In genomic region chr2:172093416-172094318, GRCh38 we compare ENCODE assay signal across 7 cellular contexts. TPM values are rescaled to one million over a fixed set of nuclear protein-coding genes. Genes with fewer than 3 reads are reported as not detected.
DNase-seq lines count a peak whose midpoint lies in the region; ATAC-seq and TF ChIP-seq lines count a peak whose summit lies in the region.

No MANE protein-coding gene starts in this region.

- peak overlapping the region; percentile 2 for H3K4me3 Mint-ChIP-seq in CD8-positive, alpha-beta T cell
- peak overlapping the region; percentile 59 for H3K4me3 Mint-ChIP-seq in GM23338
- peak overlapping the region; percentile 6 for H3K4me3 Mint-ChIP-seq in activated CD4-positive, alpha-beta memory T cell treated with anti-CD3 and anti-CD28 coated beads, Interleukin-2, amount 10 ng/mL, durations not matched to agents 7 days and 5 days
- peak overlapping the region in 9 of 10 donors; percentile 28 to 83 (median 64) for H3K4me3 Mint-ChIP-seq in naive thymus-derived CD4-positive, alpha-beta T cell

- TF ChIP-seq POLR2A in suprapubic skin (IDR thresholded peaks at IDR 0.05) = no peak

- no peak for ATAC-seq in CD8-positive, alpha-beta T cell
- no peak for ATAC-seq in GM23338
- no peak for ATAC-seq in naive thymus-derived CD4-positive, alpha-beta T cell

- H3K4me1 ChIP-seq in CD8-positive, alpha-beta T cell (ENCODE audit: insufficient read depth, low read length) = peaks cover 40% of the 10 kb centered on the region
- H3K4me1 ChIP-seq in GM23338 (ENCODE audit: insufficient read depth) (peaks cover 89% of the 10 kb centered on the region), suprapubic skin (peaks cover 47% of the 10 kb centered on the region)
- peaks cover 24 to 36% of the 10 kb centered on the region in 2 donors for H3K4me1 ChIP-seq in naive thymus-derived CD4-positive, alpha-beta T cell (ENCODE audit: control insufficient read depth in 2 of 2, insufficient read depth in 2 of 2, low read length in 2 of 2)

- no peak for TF ChIP-seq EP300 in suprapubic skin (IDR thresholded peaks at IDR 0.05)

- H3K4me1 Mint-ChIP-seq in CD8-positive, alpha-beta T cell (ENCODE audit: low read depth) = peaks cover 30% of the 10 kb centered on the region
- H3K4me1 Mint-ChIP-seq in GM23338 = peaks cover 51% of the 10 kb centered on the region
- H3K4me1 Mint-ChIP-seq in activated CD4-positive, alpha-beta memory T cell treated with anti-CD3 and anti-CD28 coated beads, Interleukin-2, amount 10 ng/mL, durations not matched to agents 7 days and 5 days = peaks cover 40% of the 10 kb centered on the region
- peaks cover 15 to 51% (median 35%) of the 10 kb centered on the region in 7 donors for H3K4me1 Mint-ChIP-seq in naive thymus-derived CD4-positive, alpha-beta T cell

- H4K20me1 ChIP-seq in GM23338 (replicated peaks; ENCODE audit: insufficient read depth) = peaks cover 33% of the 10 kb centered on the region

- intact Hi-C loops in CD8-positive, alpha-beta T cell (cut with DNase I, micrococcal nuclease) = loop anchor here in 1 of 2 experiments (1.0 kb wide), 1 partner anchor 8 kb away; the partner anchor contains the start of gene DLX1
- intact Hi-C loops in naive thymus-derived CD4-positive, alpha-beta T cell (cut with micrococcal nuclease) = loop anchor here in 1 of 2 donors (1.0 kb wide), 1 partner anchor 9 kb away; the partner anchor contains the start of gene DLX2

- H2AFZ ChIP-seq in GM23338 = no peak overlapping the region

- H3K4me2 ChIP-seq in GM23338 = peak overlapping the region; percentile 88

- no peaks in the 10 kb centered on the region for H3K36me3 ChIP-seq in CD8-positive, alpha-beta T cell (ENCODE audit: insufficient read depth, low read length)
- no peaks in the 10 kb centered on the region for H3K36me3 ChIP-seq in GM23338 (ENCODE audit: insufficient read depth)
- H3K36me3 ChIP-seq in naive thymus-derived CD4-positive, alpha-beta T cell (ENCODE audit: control insufficient read depth in 2 of 3, insufficient read depth in 3 of 3, low read length in 3 of 3) = no peaks in the 10 kb centered on the region
- no peaks in the 10 kb centered on the region for H3K36me3 ChIP-seq in suprapubic skin

- no peak overlapping the region for H3K27ac ChIP-seq in CD8-positive, alpha-beta T cell (ENCODE audit: low read depth, low read length)
- H3K27ac ChIP-seq in GM23338 (ENCODE audit: low read depth) (no peak overlapping the region), suprapubic skin (no peak overlapping the region)
- no peak overlapping the region for H3K27ac ChIP-seq in naive thymus-derived CD4-positive, alpha-beta T cell (ENCODE audit: low read depth, low read length)

- CTCF ChIA-PET in CD8-positive, alpha-beta T cell (lab: Charles Lee) = interaction anchor here (2.8 to 3.8 kb wide), 2 partner anchors 10 to 11 kb away, joined by 8 to 16 read pairs; partner anchors contain the start of gene DLX2
- CTCF ChIA-PET in activated CD4-positive, alpha-beta memory T cell treated with anti-CD3 and anti-CD28 coated beads, Interleukin-2, amount 10 ng/mL, durations not matched to agents 7 days and 5 days (lab: Charles Lee) = interaction anchor here (0.9 to 3.0 kb wide), 3 partner anchors 10 to 368 kb away, joined by 3 to 15 read pairs (median 4); partner anchors contain the start of gene DLX2
- CTCF ChIA-PET in naive thymus-derived CD4-positive, alpha-beta T cell (lab: Charles Lee) = interaction anchor here (1.6 kb wide), 1 partner anchor 11 kb away, joined by 4 read pairs; no protein-coding TSS in a partner anchor

- H3K4me3 ChIP-seq in CD8-positive, alpha-beta T cell (ENCODE audit: low read depth, low read length) = no peak overlapping the region
- H3K4me3 ChIP-seq in GM23338 (peak overlapping the region; percentile 57), suprapubic skin (no peak overlapping the region)
- H3K4me3 ChIP-seq in naive thymus-derived CD4-positive, alpha-beta T cell (ENCODE audit: low read length) = no peak overlapping the region

- DNase-seq in CD8-positive, alpha-beta T cell = no peak
- DNase-seq in GM23338 (ENCODE audit: low spot score) = peak; percentile 51
- DNase-seq in activated CD4-positive, alpha-beta memory T cell treated with anti-CD3 and anti-CD28 coated beads, Interleukin-2, amount 10 ng/mL, durations not matched to agents 7 days and 5 days = peak; percentile 12
- peak in 2 of 9 donors; percentile 13 to 19 for DNase-seq in naive thymus-derived CD4-positive, alpha-beta T cell
- no peak for DNase-seq in DMS79 (lab: John Stamatoyannopoulos, UW)
- no peak for DNase-seq in CD1c-positive myeloid dendritic cell (ENCODE audit: extremely low spot score)
- no peak for DNase-seq in suprapubic skin (ENCODE audit: low spot score in 2 of 2)

- peaks cover 2% of the 10 kb centered on the region for H3K9me3 Mint-ChIP-seq in CD8-positive, alpha-beta T cell
- H3K9me3 Mint-ChIP-seq in GM23338 = peaks cover 7% of the 10 kb centered on the region; the same call in 1 of the 3 replicates
- H3K9me3 Mint-ChIP-seq in activated CD4-positive, alpha-beta memory T cell treated with anti-CD3 and anti-CD28 coated beads, Interleukin-2, amount 10 ng/mL, durations not matched to agents 7 days and 5 days = no peaks in the 10 kb centered on the region
- peaks cover 0 to 25% (median 2%) of the 10 kb centered on the region in 11 donors for H3K9me3 Mint-ChIP-seq in naive thymus-derived CD4-positive, alpha-beta T cell

- peaks cover 91% of the 10 kb centered on the region for H3K27me3 ChIP-seq in CD8-positive, alpha-beta T cell (ENCODE audit: insufficient read depth, low read length)
- H3K27me3 ChIP-seq in GM23338 (ENCODE audit: insufficient read depth) (peaks cover 100% of the 10 kb centered on the region), suprapubic skin (peaks cover 100% of the 10 kb centered on the region)
- peaks cover 59 to 90% of the 10 kb centered on the region in 2 donors for H3K27me3 ChIP-seq in naive thymus-derived CD4-positive, alpha-beta T cell (ENCODE audit: control insufficient read depth in 2 of 2, insufficient read depth in 2 of 2, low read length in 2 of 2)

- no peak for TF ChIP-seq CTCF in CD8-positive, alpha-beta T cell (IDR thresholded peaks at IDR 0.05)
- TF ChIP-seq CTCF in GM23338 (conservative IDR thresholded peaks at IDR 0.05; ENCODE audit: low read depth in 2 of 2) (no peak), suprapubic skin (IDR thresholded peaks at IDR 0.05) (no peak)

- H3K27ac Mint-ChIP-seq in CD8-positive, alpha-beta T cell = no peak overlapping the region
- no peak overlapping the region for H3K27ac Mint-ChIP-seq in GM23338
- H3K27ac Mint-ChIP-seq in activated CD4-positive, alpha-beta memory T cell treated with anti-CD3 and anti-CD28 coated beads, Interleukin-2, amount 10 ng/mL, durations not matched to agents 7 days and 5 days = no peak overlapping the region
- peak overlapping the region in 7 of 9 donors; percentile 1 to 78 (median 44) for H3K27ac Mint-ChIP-seq in naive thymus-derived CD4-positive, alpha-beta T cell

- no peaks in the 10 kb centered on the region for H3K9me3 ChIP-seq in CD8-positive, alpha-beta T cell (ENCODE audit: low read length)
- H3K9me3 ChIP-seq in naive thymus-derived CD4-positive, alpha-beta T cell (ENCODE audit: control insufficient read depth in 2 of 3, low read length in 3 of 3) = peaks cover 0 to 3% (median 0%) of the 10 kb centered on the region in 3 experiments
- no peaks in the 10 kb centered on the region for H3K9me3 ChIP-seq in suprapubic skin

- peaks cover 49% of the 10 kb centered on the region for H3F3A ChIP-seq in GM23338 (replicated peaks; ENCODE audit: low read depth)

- no peaks in the 10 kb centered on the region for H3K79me2 ChIP-seq in GM23338 (replicated peaks; ENCODE audit: insufficient read depth)

- H3K9me2 ChIP-seq in GM23338 (ENCODE audit: insufficient read depth) = no peaks in the 10 kb centered on the region

- no peaks in the 10 kb centered on the region for H3K36me3 Mint-ChIP-seq in CD8-positive, alpha-beta T cell
- H3K36me3 Mint-ChIP-seq in GM23338 (ENCODE audit: low read depth) = peaks cover 3% of the 10 kb centered on the region; the same call in 1 of the 3 replicates
- peaks cover 7% of the 10 kb centered on the region for H3K36me3 Mint-ChIP-seq in activated CD4-positive, alpha-beta memory T cell treated with anti-CD3 and anti-CD28 coated beads, Interleukin-2, amount 10 ng/mL, durations not matched to agents 7 days and 5 days (ENCODE audit: low read depth)
- peaks cover 0 to 9% (median 3%) of the 10 kb centered on the region in 5 donors for H3K36me3 Mint-ChIP-seq in naive thymus-derived CD4-positive, alpha-beta T cell

- POLR2A ChIA-PET in CD8-positive, alpha-beta T cell (lab: Charles Lee) = interaction anchor here (2.3 kb wide), 1 partner anchor 13 kb away, joined by 5 read pairs; no protein-coding TSS in a partner anchor
- POLR2A ChIA-PET in activated CD4-positive, alpha-beta memory T cell treated with anti-CD3 and anti-CD28 coated beads, Interleukin-2, amount 10 ng/mL, durations not matched to agents 7 days and 5 days (lab: Charles Lee) = interaction anchor here (1.1 kb wide), 1 partner anchor 8 kb away, joined by 4 read pairs; the partner anchor contains the start of gene DLX1
- POLR2A ChIA-PET in naive thymus-derived CD4-positive, alpha-beta T cell (lab: Charles Lee) = interaction anchor here (1.0 to 4.2 kb wide), 3 partner anchors 7 to 11 kb away, joined by 4 to 21 read pairs (median 10); partner anchors contain the start of gene DLX2

- peaks cover 80% of the 10 kb centered on the region for H3K27me3 Mint-ChIP-seq in CD8-positive, alpha-beta T cell (ENCODE audit: low read depth)
- peaks cover 100% of the 10 kb centered on the region for H3K27me3 Mint-ChIP-seq in GM23338 (ENCODE audit: insufficient read depth, low read depth, poor library complexity)
- H3K27me3 Mint-ChIP-seq in activated CD4-positive, alpha-beta memory T cell treated with anti-CD3 and anti-CD28 coated beads, Interleukin-2, amount 10 ng/mL, durations not matched to agents 7 days and 5 days = peaks cover 88% of the 10 kb centered on the region
- H3K27me3 Mint-ChIP-seq in naive thymus-derived CD4-positive, alpha-beta T cell = peaks cover 79 to 89% (median 82%) of the 10 kb centered on the region in 5 donors

- WGBS in suprapubic skin = 27% methylated on average over 19 of the region's 19 CpGs

RNA-seq across cellular contexts. Expression of gene DLX1, which starts 8.4 kb away (rescaled TPM):
- total RNA-seq in CD8-positive, alpha-beta T cell = not detected
- total RNA-seq in GM23338 (2014; rRNA removed; shearing (Covaris generic)) = not detected in 2 replicates
- polyA plus RNA-seq in GM23338 (2016; fragmentation: Nextera tagmentation; extraction: Ambion mirVana) = not detected in 2 replicates
- under 1 TPM in 1 of 2 experiments, not detected in 1; 0.18 TPM for total RNA-seq in activated CD4-positive, alpha-beta memory T cell treated with anti-CD3 and anti-CD28 coated beads, Interleukin-2, amount 10 ng/mL, durations not matched to agents 7 days and 5 days
- not detected for total RNA-seq in naive thymus-derived CD4-positive, alpha-beta T cell
- polyA plus RNA-seq in naive thymus-derived CD4-positive, alpha-beta T cell = not detected
- 1 to 10 TPM in 1 of 4 donors, under 1 TPM in 2, not detected in 1; 0.19 to 1.6 (median 0.44) TPM for total RNA-seq in suprapubic skin

RNA-seq across cellular contexts. Expression of gene DLX2, which starts 9.0 kb away (rescaled TPM):
- under 1 TPM in 1 of 2 experiments, not detected in 1; 0.14 TPM for total RNA-seq in CD8-positive, alpha-beta T cell
- total RNA-seq in GM23338 (2014; rRNA removed; shearing (Covaris generic)) = 0.16 and 0.24 TPM in 2 replicates
- 0.08 and 0.19 TPM in 2 replicates for polyA plus RNA-seq in GM23338 (2016; fragmentation: Nextera tagmentation; extraction: Ambion mirVana)
- total RNA-seq in activated CD4-positive, alpha-beta memory T cell treated with anti-CD3 and anti-CD28 coated beads, Interleukin-2, amount 10 ng/mL, durations not matched to agents 7 days and 5 days = not detected
- total RNA-seq in naive thymus-derived CD4-positive, alpha-beta T cell = under 1 TPM in 2 of 5 experiments, not detected in 3; 0.16 to 0.34 TPM
- polyA plus RNA-seq in naive thymus-derived CD4-positive, alpha-beta T cell = not detected
- total RNA-seq in suprapubic skin = 1 to 10 TPM in 1 of 4 donors, under 1 TPM in 2, not detected in 1; 0.30 to 1.1 (median 0.42) TPM

Comparison
In these comparisons a context has a peak if more than half of its experiments do, and no peak if none do; other contexts are left out.
1. DNase-seq: peak in GM23338 (single experiment) and activated CD4-positive, alpha-beta memory T cell treated with anti-CD3 and anti-CD28 coated beads, Interleukin-2, amount 10 ng/mL, durations not matched to agents 7 days and 5 days (single experiment); none in CD8-positive, alpha-beta T cell (0 of 7), DMS79 (single experiment), CD1c-positive myeloid dendritic cell (single experiment) and suprapubic skin (0 of 2).
2. H3K27ac Mint-ChIP-seq: peak in naive thymus-derived CD4-positive, alpha-beta T cell (7 of 9); none in CD8-positive, alpha-beta T cell (single experiment), GM23338 (single experiment) and activated CD4-positive, alpha-beta memory T cell treated with anti-CD3 and anti-CD28 coated beads, Interleukin-2, amount 10 ng/mL, durations not matched to agents 7 days and 5 days (single experiment).
3. H3K4me3 Mint-ChIP-seq: peak in every context shown above with its lines; median percentile 64 in naive thymus-derived CD4-positive, alpha-beta T cell; 59 in GM23338; 6 in activated CD4-positive, alpha-beta memory T cell treated with anti-CD3 and anti-CD28 coated beads, Interleukin-2, amount 10 ng/mL, durations not matched to agents 7 days and 5 days; 2 in CD8-positive, alpha-beta T cell.